Comparison of ENCODE assay signal across 10 cellular contexts in the genomic region with DNA sequence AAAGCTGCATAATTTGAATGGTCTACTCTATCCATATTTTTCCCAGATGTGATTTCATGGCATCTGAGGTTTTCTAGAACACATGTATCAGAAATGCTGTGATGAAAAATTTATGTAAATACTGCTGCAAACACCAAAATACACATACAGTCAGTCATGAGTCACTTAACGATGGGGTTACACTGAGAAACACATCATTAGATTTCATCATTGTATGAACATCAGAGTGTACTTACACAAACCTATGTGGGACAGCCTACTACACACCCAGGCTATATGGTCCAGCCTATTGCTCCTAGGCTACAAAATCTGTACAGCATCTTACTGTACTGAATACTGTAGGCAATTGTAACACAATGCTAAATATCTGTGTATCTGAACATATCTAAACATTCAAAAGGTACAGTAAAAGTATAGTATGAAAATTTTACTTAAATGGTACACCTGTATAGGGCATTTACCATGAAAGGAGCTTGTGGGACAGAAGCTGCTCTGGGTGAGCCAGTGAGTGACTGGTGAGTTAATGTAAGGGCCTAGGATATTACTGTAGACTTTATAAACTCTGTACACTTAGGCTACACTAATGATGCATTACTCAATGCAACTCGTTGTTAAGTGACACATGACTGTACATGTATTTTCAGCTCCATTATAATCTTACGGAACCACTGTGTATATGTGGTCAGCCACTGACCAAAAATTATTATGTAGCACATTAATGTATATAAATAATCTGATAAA. TPM values are rescaled to one million over a fixed set of nuclear protein-coding genes. Genes with fewer than 3 reads are reported as not detected.
DNase-seq lines count a peak whose midpoint lies in the region; ATAC-seq, FAIRE-seq and TF ChIP-seq lines count a peak whose summit lies in the region.
"Had no signal": no experiment of that assay in that cellular context is flagged by ENCODE, and none has a peak within 500 bp of the region (broad histone marks: within the 10 kb centered on the region; RNA-seq: fewer than 3 reads in every experiment).

No MANE protein-coding gene starts in this region.

- TF ChIP-seq CTCF in fibroblast of the aortic adventitia (IDR thresholded peaks at IDR 0.05; ENCODE audit: insufficient read depth, low read length) = no peak

- peak; percentile 77 for FAIRE-seq in GM12892 (lab: Jason Lieb, UNC)

- TF ChIP-seq POLR2A in GM12892 (IDR thresholded peaks at IDR 0.05; ENCODE audit: low read depth, low read length) = no peak

- no peak overlapping the region for H2AFZ ChIP-seq in ACC112 (ENCODE audit: low read length, unreplicated experiment)

- no peaks in the 10 kb centered on the region for H3K9me3 ChIP-seq in SJSA1 (replicated peaks)
- H3K9me3 ChIP-seq: stomach had no signal

- no peak for DNase-seq in GM12892 (ENCODE audit: insufficient read length)
- peak in 1 of 2 experiments; percentile 20 for DNase-seq in SJSA1 (ENCODE audit: low read depth in 1 of 2, low spot score in 2 of 2)
- DNase-seq in fibroblast of the aortic adventitia (ENCODE audit: low read depth) = peak; percentile 73
- no peak for DNase-seq in NCI-H146 treated with DMSO at 0.1 percent for 48 hours (lab: John Stamatoyannopoulos, UW; ENCODE audit: unreplicated experiment)
- no peak for DNase-seq in UCSD-AML1 (lab: John Stamatoyannopoulos, UW; ENCODE audit: unreplicated experiment)
- DNase-seq in NCI-H128 (lab: John Stamatoyannopoulos, UW; ENCODE audit: unreplicated experiment) = no peak
- DNase-seq: DMS79, stomach had no signal

- H3K27ac ChIP-seq in ACC112 (ENCODE audit: low read depth, low read length) (peak overlapping the region; percentile 67), SJSA1 (peak overlapping the region; percentile 19; the same call in 1 of the 2 replicates)
- H3K27ac ChIP-seq: stomach had no signal

- ATAC-seq in GM18867 (IDR thresholded peaks at IDR 0.05; ENCODE audit: unreplicated experiment) = no peak

- peaks cover 87% of the 10 kb centered on the region for H3K79me2 ChIP-seq in ACC112 (ENCODE audit: control insufficient read depth, insufficient read depth, low read length, unreplicated experiment)

- H3K4me3 ChIP-seq in ACC112 (ENCODE audit: low read depth, low read length) = no peak overlapping the region
- H3K4me3 ChIP-seq in SJSA1 = no peak overlapping the region
- no peak overlapping the region for H3K4me3 ChIP-seq in fibroblast of the aortic adventitia (ENCODE audit: low read depth, low read length)
- H3K4me3 ChIP-seq: stomach had no signal

- H3K27me3 ChIP-seq in ACC112 (ENCODE audit: insufficient read depth, low read length) (no peaks in the 10 kb centered on the region), SJSA1 (replicated peaks) (no peaks in the 10 kb centered on the region)
- H3K27me3 ChIP-seq: stomach had no signal

- H3K4me1 ChIP-seq in ACC112 (ENCODE audit: control insufficient read depth, insufficient read depth, low read length, unreplicated experiment) (peaks cover 50% of the 10 kb centered on the region), SJSA1 (replicated peaks) (peaks cover 20% of the 10 kb centered on the region)

- H3K36me3 ChIP-seq in ACC112 (ENCODE audit: insufficient read depth, low read length) (peaks cover 3% of the 10 kb centered on the region), SJSA1 (peaks cover 5% of the 10 kb centered on the region)

RNA-seq across cellular contexts. Expression of gene PNO1, which starts 33.5 kb away (rescaled TPM):
- 19.8 TPM for polyA plus RNA-seq in GM12892 (2012; ENCODE audit: missing spikeins)
- 31.4 and 39.3 TPM in 2 replicates for total RNA-seq in SJSA1 (2014; rRNA removed; shearing (Covaris generic))
- 4.1 and 9.5 TPM in 2 replicates for total RNA-seq in fibroblast of the aortic adventitia (ENCODE audit: low replicate concordance)
